2 cellular contexts compared by ENCODE assay signal in genomic region chr6:136510782-136511181, GRCh38.
TF ChIP-seq lines count a peak whose summit lies in the region.

No MANE protein-coding gene starts in this region.

TF ChIP-seq in liver, 16 proteins besides CTCF, POLR2A, EP300 and RAD21:
- TF ChIP-seq FOXA2 (IDR thresholded peaks at IDR 0.05) (no peak), ZBTB33 (IDR thresholded peaks at IDR 0.05) (no peak), HNF4A (conservative IDR thresholded peaks at IDR 0.05) (peak; percentile 40 to 42), JUND (IDR thresholded peaks at IDR 0.05) (peak in 1 of 2 donors; percentile 32), NR2F2 (IDR thresholded peaks at IDR 0.05) (no peak), EGR1 (IDR thresholded peaks at IDR 0.05; ENCODE audit: low read depth in 2 of 2) (no peak), FOXA1 (IDR thresholded peaks at IDR 0.05) (no peak), GABPA (IDR thresholded peaks at IDR 0.05 in 1 of 2, conservative IDR thresholded peaks at IDR 0.05 in 1 of 2) (no peak), RXRA (IDR thresholded peaks at IDR 0.05) (peak; percentile 79 to 84), SP1 (IDR thresholded peaks at IDR 0.05) (peak; percentile 36), HNF4G (IDR thresholded peaks at IDR 0.05) (no peak), REST (IDR thresholded peaks at IDR 0.05) (no peak)

TF ChIP-seq in HepG2, 621 proteins besides CTCF, POLR2A, EP300 and RAD21:
- TF ChIP-seq ZNF17 (CRISPR knock-in tag; IDR thresholded peaks at IDR 0.05) (no peak), HMG20B (CRISPR knock-in tag; conservative IDR thresholded peaks at IDR 0.05) (no peak), HIVEP1 (CRISPR knock-in tag; IDR thresholded peaks at IDR 0.05) (no peak), ZHX2 (IDR thresholded peaks at IDR 0.05; ENCODE audit: low read depth) (no peak), ZHX2 (CRISPR knock-in tag; IDR thresholded peaks at IDR 0.05; ENCODE audit: borderline replicate concordance) (no peak), SRY (CRISPR knock-in tag; IDR thresholded peaks at IDR 0.05) (no peak), ZNF18 (CRISPR knock-in tag; IDR thresholded peaks at IDR 0.05; ENCODE audit: insufficient replicate concordance) (no peak), NRL (CRISPR knock-in tag; IDR thresholded peaks at IDR 0.05; ENCODE audit: borderline replicate concordance) (no peak), ZNF12 (CRISPR knock-in tag; IDR thresholded peaks at IDR 0.05) (no peak), ZNF777 (CRISPR knock-in tag; IDR thresholded peaks at IDR 0.05) (no peak), RFX5 (IDR thresholded peaks at IDR 0.05; ENCODE audit: low read depth, low read length) (no peak), ZNF343 (CRISPR knock-in tag; IDR thresholded peaks at IDR 0.05) (no peak), ZNF292 (CRISPR knock-in tag; IDR thresholded peaks at IDR 0.05; ENCODE audit: borderline replicate concordance, low read depth) (no peak), FOXK1 (CRISPR knock-in tag; IDR thresholded peaks at IDR 0.05; ENCODE audit: borderline replicate concordance, low read depth) (no peak), ZNF619 (CRISPR knock-in tag; IDR thresholded peaks at IDR 0.05) (no peak)
TF ChIP-seq in HepG2: peak in this region for 0.
